1 cellular context compared by ENCODE assay signal in the genomic region with DNA sequence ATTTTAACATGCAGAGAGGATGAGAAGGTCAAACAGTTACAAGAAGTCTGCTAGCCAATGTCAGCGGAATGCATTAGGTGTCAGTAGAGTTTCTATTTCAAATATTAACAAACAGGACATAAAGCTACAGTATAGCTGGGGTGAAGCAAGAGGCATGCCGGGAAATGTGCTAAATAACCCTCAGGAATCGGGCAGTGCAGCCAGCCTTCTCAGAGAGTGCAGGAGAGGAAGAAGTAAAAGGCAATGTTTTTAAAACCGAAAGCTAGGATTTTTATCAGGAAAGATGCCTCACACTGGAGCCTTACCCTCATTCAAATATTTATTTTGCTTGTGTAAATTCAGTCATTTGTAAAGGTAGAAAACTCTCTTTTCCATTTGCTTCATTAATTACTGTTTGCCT.
TF ChIP-seq lines count a peak whose summit lies in the region.

No MANE protein-coding gene starts in this region.

TF ChIP-seq in GM23338, 12 proteins besides CTCF, POLR2A, EP300 and RAD21 (continued from another document):
- no peak for TF ChIP-seq ETS1 (IDR thresholded peaks at IDR 0.05)
